ENCODE assay signal across 15 cellular contexts in the genomic region with DNA sequence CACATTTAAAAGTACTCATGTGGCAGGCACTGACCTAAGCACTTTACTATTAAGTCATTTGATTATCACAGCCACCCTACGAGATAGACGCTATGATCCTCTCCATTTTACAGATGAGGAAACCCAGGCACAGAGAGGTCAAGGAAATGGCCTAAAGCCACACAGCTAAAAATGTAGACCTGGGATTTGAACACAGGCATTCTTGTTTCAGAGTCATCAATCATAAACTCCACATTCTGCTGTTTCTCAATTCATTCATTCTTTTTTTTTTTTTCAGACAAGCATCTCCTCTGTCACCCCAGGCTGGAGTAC. TPM values are rescaled to one million over a fixed set of nuclear protein-coding genes. Genes with fewer than 3 reads are reported as not detected.
A peak's percentile ranks its signal among the peaks of the same experiment; 100 is the strongest.
DNase-seq lines count a peak whose midpoint lies in the region; ATAC-seq and TF ChIP-seq lines count a peak whose summit lies in the region.
"Had no signal": no experiment of that assay in that cellular context is flagged by ENCODE, and none has a peak within 500 bp of the region (broad histone marks: within the 10 kb centered on the region; RNA-seq: fewer than 3 reads in every experiment).

No MANE protein-coding gene starts in this region.

- H3K79me2 ChIP-seq in hepatocyte = peaks cover 62% of the 10 kb centered on the region

- CTCF ChIA-PET in activated naive CD4-positive, alpha-beta T cell treated with anti-CD3 and anti-CD28 coated beads for 36 hours (lab: Charles Lee) = interaction anchor here (1.7 kb wide), 1 partner anchor 68 kb away, joined by 3 read pairs; no protein-coding TSS in a partner anchor

- H3K27ac ChIP-seq in BLaER1 (no peak overlapping the region), RWPE2 (ENCODE audit: poor library complexity, severe bottlenecking) (peak overlapping the region; percentile 99), hepatocyte (peak overlapping the region; percentile 91), gastrocnemius medialis (peak overlapping the region; percentile 28 to 80 (median 76))
- H3K27ac ChIP-seq: foreskin keratinocyte had no signal

- H3K4me1 Mint-ChIP-seq in natural killer cell = peaks cover 13 to 22% of the 10 kb centered on the region in 2 donors
- H3K4me1 Mint-ChIP-seq in activated naive CD4-positive, alpha-beta T cell treated with anti-CD3 and anti-CD28 coated beads for 36 hours (ENCODE audit: low read depth) = peaks cover 8% of the 10 kb centered on the region

- H3K36me3 ChIP-seq in BLaER1 = no peaks in the 10 kb centered on the region
- peaks cover 94% of the 10 kb centered on the region for H3K36me3 ChIP-seq in RWPE2 (ENCODE audit: low read depth)
- H3K36me3 ChIP-seq in hepatocyte (replicated peaks; ENCODE audit: insufficient read depth, low read depth) = no peaks in the 10 kb centered on the region
- H3K36me3 ChIP-seq in gastrocnemius medialis = peaks cover 0 to 13% of the 10 kb centered on the region in 2 donors

- no peak overlapping the region for H2AFZ ChIP-seq in hepatocyte

- DNase-seq in RWPE2 (ENCODE audit: low spot score) (no peak), hepatocyte (ENCODE audit: low spot score) (no peak), gastrocnemius medialis (no peak), natural killer cell (no peak)
- DNase-seq in activated naive CD4-positive, alpha-beta T cell treated with anti-CD3 and anti-CD28 coated beads for 36 hours = no peak
- DNase-seq: activated CD4-positive, alpha-beta T cell treated with anti-CD3 and anti-CD28 coated beads, Interleukin-2, amount 50 U/mL, for 1 hour; amygdala; DND-41; foreskin keratinocyte; Karpas-422; naive thymus-derived CD4-positive, alpha-beta T cell; NCI-H510A treated with DMSO at 0.1 percent for 48 hours had no signal

- no peak overlapping the region for H3K9ac ChIP-seq in BLaER1

- no peak overlapping the region for H3K4me3 ChIP-seq in BLaER1
- H3K4me3 ChIP-seq in RWPE2 (ENCODE audit: severe bottlenecking) = no peak overlapping the region
- no peak overlapping the region for H3K4me3 ChIP-seq in hepatocyte
- no peak overlapping the region for H3K4me3 ChIP-seq in gastrocnemius medialis

- no peak for TF ChIP-seq POLR2A in gastrocnemius medialis (IDR thresholded peaks at IDR 0.05)

- peaks cover 20% of the 10 kb centered on the region for H3K27me3 ChIP-seq in BLaER1
- H3K27me3 ChIP-seq in RWPE2 (ENCODE audit: insufficient read depth, poor library complexity, severe bottlenecking) = no peaks in the 10 kb centered on the region
- no peaks in the 10 kb centered on the region for H3K27me3 ChIP-seq in hepatocyte
- H3K27me3 ChIP-seq in gastrocnemius medialis = peaks cover 17 to 24% (median 20%) of the 10 kb centered on the region in 3 donors
- H3K27me3 ChIP-seq: foreskin keratinocyte had no signal

- no peaks in the 10 kb centered on the region for H3K9me3 Mint-ChIP-seq in natural killer cell
- H3K9me3 Mint-ChIP-seq in activated naive CD4-positive, alpha-beta T cell treated with anti-CD3 and anti-CD28 coated beads for 36 hours = no peaks in the 10 kb centered on the region
- H3K9me3 Mint-ChIP-seq: naive thymus-derived CD4-positive, alpha-beta T cell had no signal

- ATAC-seq in RWPE2 (ENCODE audit: low read depth) = no peak
- ATAC-seq in gastrocnemius medialis = no peak
- no peak for ATAC-seq in natural killer cell
- ATAC-seq in GM19035 (IDR thresholded peaks at IDR 0.05; ENCODE audit: unreplicated experiment) = no peak
- ATAC-seq in HG02938 (IDR thresholded peaks at IDR 0.05; ENCODE audit: unreplicated experiment) = no peak
- ATAC-seq: foreskin keratinocyte; naive thymus-derived CD4-positive, alpha-beta T cell had no signal

- H3K9me3 ChIP-seq in BLaER1 = no peaks in the 10 kb centered on the region
- no peaks in the 10 kb centered on the region for H3K9me3 ChIP-seq in RWPE2 (ENCODE audit: severe bottlenecking)
- H3K9me3 ChIP-seq in hepatocyte (ENCODE audit: low read depth) = no peaks in the 10 kb centered on the region
- H3K9me3 ChIP-seq in gastrocnemius medialis = no peaks in the 10 kb centered on the region

- intact Hi-C loops in gastrocnemius medialis (cut with DNase I; ENCODE audit: low total_unique reads) = loop anchor here (5.0 kb wide), 1 partner anchor 35 kb away; no protein-coding TSS in a partner anchor
- intact Hi-C loops in natural killer cell (cut with micrococcal nuclease) = no loop called here
- intact Hi-C loops in activated naive CD4-positive, alpha-beta T cell treated with anti-CD3 and anti-CD28 coated beads for 36 hours (cut with micrococcal nuclease) = no loop called here

- peaks cover 25% of the 10 kb centered on the region; the same call in 1 of the 2 replicates for H4K20me1 ChIP-seq in BLaER1
- no peaks in the 10 kb centered on the region for H4K20me1 ChIP-seq in hepatocyte (ENCODE audit: insufficient read depth, poor library complexity, severe bottlenecking)

- peaks cover 0 to 9% of the 10 kb centered on the region in 2 donors for H3K27me3 Mint-ChIP-seq in natural killer cell (ENCODE audit: low read depth in 2 of 2)
- H3K27me3 Mint-ChIP-seq in activated naive CD4-positive, alpha-beta T cell treated with anti-CD3 and anti-CD28 coated beads for 36 hours (ENCODE audit: low read depth) = no peaks in the 10 kb centered on the region

- 67% methylated on average over 2 of the region's 2 CpGs for WGBS in hepatocyte (ENCODE audit: low lambda C conversion rate, missing lambda C conversion rate)

- no peak overlapping the region for H3K4me3 Mint-ChIP-seq in natural killer cell
- H3K4me3 Mint-ChIP-seq in activated naive CD4-positive, alpha-beta T cell treated with anti-CD3 and anti-CD28 coated beads for 36 hours = no peak overlapping the region
- H3K4me3 Mint-ChIP-seq: naive thymus-derived CD4-positive, alpha-beta T cell had no signal

- TF ChIP-seq CTCF in RWPE2 (IDR thresholded peaks at IDR 0.05; ENCODE audit: poor library complexity, severe bottlenecking) (no peak), hepatocyte (IDR thresholded peaks at IDR 0.05; ENCODE audit: poor library complexity) (no peak), gastrocnemius medialis (IDR thresholded peaks at IDR 0.05 in 4 of 5, conservative IDR thresholded peaks at IDR 0.05 in 1 of 5) (no peak), natural killer cell (IDR thresholded peaks at IDR 0.05) (no peak)

- no peaks in the 10 kb centered on the region for H3K9me2 ChIP-seq in hepatocyte (replicated peaks; ENCODE audit: insufficient read depth)

- H3K27ac Mint-ChIP-seq in natural killer cell = no peak overlapping the region
- H3K27ac Mint-ChIP-seq in activated naive CD4-positive, alpha-beta T cell treated with anti-CD3 and anti-CD28 coated beads for 36 hours = no peak overlapping the region
- H3K27ac Mint-ChIP-seq: naive thymus-derived CD4-positive, alpha-beta T cell had no signal

- H3K36me3 Mint-ChIP-seq in natural killer cell = no peaks in the 10 kb centered on the region
- no peaks in the 10 kb centered on the region for H3K36me3 Mint-ChIP-seq in activated naive CD4-positive, alpha-beta T cell treated with anti-CD3 and anti-CD28 coated beads for 36 hours (ENCODE audit: low read depth)

- in situ Hi-C loops in gastrocnemius medialis (cut with MboI; ENCODE audit: low sequenced_read_pairs in 4 of 4) = no loop called here

- H3K4me1 ChIP-seq in BLaER1 (peaks cover 79% of the 10 kb centered on the region), RWPE2 (ENCODE audit: insufficient read depth, poor library complexity, severe bottlenecking) (peaks cover 82% of the 10 kb centered on the region), hepatocyte (ENCODE audit: insufficient read depth) (peaks cover 60% of the 10 kb centered on the region), gastrocnemius medialis (peaks cover 45 to 50% of the 10 kb centered on the region in 2 donors)

- H3K4me2 ChIP-seq in BLaER1 (peak overlapping the region; percentile 97; the same call in 1 of the 2 replicates), hepatocyte (peak overlapping the region; percentile 75)

RNA-seq across cellular contexts. Expression of gene EPHA2, which starts 8.3 kb away (rescaled TPM):
- total RNA-seq in hepatocyte (26.7 and 27.3 TPM in 2 replicates), gastrocnemius medialis (1 to 10 TPM; 1.2 to 6.4 (median 2.9) TPM), natural killer cell (under 1 TPM in 1 of 3 donors, not detected in 2; 0.13 TPM)
- polyA plus RNA-seq in hepatocyte = 20.0 and 20.4 TPM in 2 replicates
- total RNA-seq in activated naive CD4-positive, alpha-beta T cell treated with anti-CD3 and anti-CD28 coated beads for 36 hours = under 1 TPM; 0.29 to 0.54 TPM
